In the genomic region with DNA sequence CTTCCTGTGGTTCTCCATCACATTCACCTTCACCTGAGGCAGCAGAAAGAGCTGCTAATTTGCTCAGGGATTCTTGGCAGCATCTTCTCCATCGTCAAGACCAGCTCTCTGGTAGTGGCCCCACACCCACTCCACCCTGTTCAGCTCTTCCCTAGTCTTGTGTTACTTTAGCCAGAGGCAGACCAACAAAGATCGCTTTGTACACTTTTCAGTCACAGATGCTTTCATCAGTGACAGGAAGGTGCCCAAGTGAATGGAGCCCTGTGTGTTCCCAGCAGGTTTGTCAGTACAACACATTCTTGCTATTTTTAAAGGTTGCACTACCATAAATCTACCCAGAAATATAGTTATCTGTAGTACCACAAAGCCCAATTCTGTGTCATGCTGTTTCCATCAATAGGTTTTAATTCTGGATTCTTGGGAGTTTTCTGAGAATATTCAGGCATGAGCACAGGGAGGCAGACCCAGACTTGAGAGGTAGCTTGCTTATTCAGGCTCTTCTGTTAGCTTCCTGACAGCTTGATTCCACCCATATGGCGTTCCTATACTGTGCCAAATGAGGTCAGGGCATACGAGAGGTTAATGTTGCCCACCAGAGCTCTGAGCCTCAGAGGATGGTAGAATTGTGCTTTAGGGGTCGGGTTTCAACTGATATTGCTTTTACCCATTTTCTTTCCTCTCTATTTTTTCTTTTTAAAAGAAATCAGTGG, we compare ENCODE assay signal across 16 cellular contexts.
"Had no signal": no experiment of that assay in that cellular context is flagged by ENCODE, and none has a peak within 500 bp of the region (broad histone marks: within the 10 kb centered on the region; RNA-seq: fewer than 3 reads in every experiment).

No MANE protein-coding gene starts in this region.

- H3K9me3 ChIP-seq: heart left ventricle, lower lobe of right lung, ovary, thoracic aorta had no signal

- H3K27me3 Mint-ChIP-seq: activated CD4-positive, alpha-beta memory T cell treated with anti-CD3 and anti-CD28 coated beads, Interleukin-2, amount 10 ng/mL, durations not matched to agents 7 days and 5 days; activated naive CD8-positive, alpha-beta T cell treated with anti-CD3 and anti-CD28 coated beads, Interleukin-2, amount 10 ng/mL, durations not matched to agents 7 days and 5 days; activated T-cell treated with anti-CD3 and anti-CD28 coated beads, Interleukin-2, amount 50 U/mL, for 24 hours; dendritic cell treated with granulocyte-macrophage colony-stimulating factor and Interleukin-4, amounts not matched to agents 40 ng/mL and 50 ng/mL, for 4 days had no signal

- H3K27ac Mint-ChIP-seq: activated CD4-positive, alpha-beta memory T cell treated with anti-CD3 and anti-CD28 coated beads, Interleukin-2, amount 10 ng/mL, durations not matched to agents 7 days and 5 days; activated naive CD8-positive, alpha-beta T cell treated with anti-CD3 and anti-CD28 coated beads, Interleukin-2, amount 10 ng/mL, durations not matched to agents 7 days and 5 days; activated T-cell treated with anti-CD3 and anti-CD28 coated beads, Interleukin-2, amount 50 U/mL, for 24 hours; dendritic cell treated with granulocyte-macrophage colony-stimulating factor and Interleukin-4, amounts not matched to agents 40 ng/mL and 50 ng/mL, for 4 days; WTC11 had no signal

- DNase-seq: activated CD4-positive, alpha-beta memory T cell treated with anti-CD3 and anti-CD28 coated beads, Interleukin-2, amount 10 ng/mL, durations not matched to agents 7 days and 5 days; activated CD4-positive, alpha-beta T cell treated with anti-CD3 and anti-CD28 coated beads for 4 hours; activated effector memory CD4-positive, alpha-beta T cell treated with anti-CD3 and anti-CD28 coated beads, Interleukin-2, amount 50 U/mL, for 16 hours; activated naive CD8-positive, alpha-beta T cell treated with anti-CD3 and anti-CD28 coated beads, Interleukin-2, amount 10 ng/mL, durations not matched to agents 7 days and 5 days; activated T-cell treated with anti-CD3 and anti-CD28 coated beads, Interleukin-2, amount 50 U/mL, for 24 hours; effector memory CD4-positive, alpha-beta T cell; foreskin keratinocyte; heart left ventricle; lower lobe of right lung; midbrain; ovary; stimulated activated CD4-positive, alpha-beta T cell treated with anti-CD3 and anti-CD28 coated beads, Interleukin-12 subunit alpha, Interleukin-12 subunit beta, amount 100 ng/mL, for 4 hours; stimulated activated CD4-positive, alpha-beta T cell treated with anti-CD3 and anti-CD28 coated beads, Interleukin-2, amount 100 ng/mL, for 24 hours had no signal

- H3K4me1 Mint-ChIP-seq: activated CD4-positive, alpha-beta memory T cell treated with anti-CD3 and anti-CD28 coated beads, Interleukin-2, amount 10 ng/mL, durations not matched to agents 7 days and 5 days; WTC11 had no signal

- H3K4me3 Mint-ChIP-seq: activated CD4-positive, alpha-beta memory T cell treated with anti-CD3 and anti-CD28 coated beads, Interleukin-2, amount 10 ng/mL, durations not matched to agents 7 days and 5 days; activated naive CD8-positive, alpha-beta T cell treated with anti-CD3 and anti-CD28 coated beads, Interleukin-2, amount 10 ng/mL, durations not matched to agents 7 days and 5 days; activated T-cell treated with anti-CD3 and anti-CD28 coated beads, Interleukin-2, amount 50 U/mL, for 24 hours; dendritic cell treated with granulocyte-macrophage colony-stimulating factor and Interleukin-4, amounts not matched to agents 40 ng/mL and 50 ng/mL, for 4 days; WTC11 had no signal

- H3K27me3 ChIP-seq: foreskin keratinocyte, heart left ventricle, ovary had no signal

- H3K4me1 ChIP-seq: foreskin keratinocyte, heart left ventricle, lower lobe of right lung had no signal

- H3K36me3 ChIP-seq: heart left ventricle, lower lobe of right lung, ovary, thoracic aorta had no signal

- H3K27ac ChIP-seq: foreskin keratinocyte, heart left ventricle, lower lobe of right lung, ovary, thoracic aorta had no signal

- H3K4me3 ChIP-seq: heart left ventricle, lower lobe of right lung, ovary, thoracic aorta had no signal

- H3K36me3 Mint-ChIP-seq: WTC11 had no signal

- H3K9me3 Mint-ChIP-seq: activated CD4-positive, alpha-beta memory T cell treated with anti-CD3 and anti-CD28 coated beads, Interleukin-2, amount 10 ng/mL, durations not matched to agents 7 days and 5 days; activated naive CD8-positive, alpha-beta T cell treated with anti-CD3 and anti-CD28 coated beads, Interleukin-2, amount 10 ng/mL, durations not matched to agents 7 days and 5 days; activated T-cell treated with anti-CD3 and anti-CD28 coated beads, Interleukin-2, amount 50 U/mL, for 24 hours; dendritic cell treated with granulocyte-macrophage colony-stimulating factor and Interleukin-4, amounts not matched to agents 40 ng/mL and 50 ng/mL, for 4 days; WTC11 had no signal

- ATAC-seq: foreskin keratinocyte, heart left ventricle, lower lobe of right lung, WTC11 had no signal
